ENCODE assay signal across 13 cellular contexts in the genomic region with DNA sequence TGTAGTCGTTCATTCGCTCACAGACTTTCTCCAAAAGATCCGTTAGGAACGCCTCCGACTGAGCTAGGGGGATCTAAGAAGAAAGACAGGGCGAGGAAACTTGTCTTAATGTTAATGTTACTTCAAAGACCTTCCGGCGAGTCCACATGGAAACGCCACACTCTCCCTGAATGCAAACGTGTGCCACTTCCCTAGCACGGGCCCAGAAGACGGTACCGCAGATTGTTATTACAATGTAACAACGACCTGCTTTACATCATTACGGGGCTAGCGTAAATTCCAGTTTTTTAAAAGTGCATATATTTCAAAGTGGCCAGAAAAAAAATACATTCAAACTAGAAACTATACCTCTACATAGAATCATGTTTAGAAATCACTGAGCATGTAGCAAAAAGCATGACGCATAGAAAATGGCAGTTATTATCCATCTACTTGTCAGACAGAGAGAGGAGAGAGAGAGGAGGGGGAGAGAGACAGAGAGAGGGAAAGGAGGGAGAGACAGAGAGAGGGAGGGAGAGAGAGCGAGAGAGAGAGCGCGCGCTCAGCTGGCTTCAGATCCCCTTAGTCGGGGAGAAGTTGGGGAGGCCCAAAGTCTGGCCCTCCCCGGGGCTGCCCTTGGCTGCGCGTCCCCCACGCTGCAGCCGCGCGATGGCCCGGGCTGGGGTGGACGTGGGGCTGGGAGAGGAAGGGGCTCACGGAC. TPM values are rescaled to one million over a fixed set of nuclear protein-coding genes. Genes with fewer than 3 reads are reported as not detected.
DNase-seq lines count a peak whose midpoint lies in the region; ATAC-seq lines count a peak whose summit lies in the region.
"Had no signal": no experiment of that assay in that cellular context is flagged by ENCODE, and none has a peak within 500 bp of the region (broad histone marks: within the 10 kb centered on the region; RNA-seq: fewer than 3 reads in every experiment).

No MANE protein-coding gene starts in this region.

- no peaks in the 10 kb centered on the region for H3K9me3 Mint-ChIP-seq in activated naive CD4-positive, alpha-beta T cell treated with anti-CD3 and anti-CD28 coated beads for 36 hours
- H3K9me3 Mint-ChIP-seq in activated T-helper 1 cell treated with anti-CD3 and anti-CD28 coated beads, Interleukin-12 subunit alpha, Interleukin-12 subunit beta, Interleukin-2, Interleukin-4 antibody, amounts not matched to agents 30 ng/mL and 10 ng/mL and 1 ng/mL, durations not matched to agents 14 hours and 24 hours and 36 hours: peaks cover 4% of the 10 kb centered on the region
- no peaks in the 10 kb centered on the region for H3K9me3 Mint-ChIP-seq in stimulated activated naive CD8-positive, alpha-beta T cell treated with anti-CD3 and anti-CD28 coated beads, Interleukin-15, amount 100 ng/mL, for 72 hours

- intact Hi-C loops in activated naive CD4-positive, alpha-beta T cell treated with anti-CD3 and anti-CD28 coated beads for 36 hours (cut with micrococcal nuclease): loop anchor here (2.0 kb wide), 2 partner anchors 42 to 52 kb away; no protein-coding TSS in a partner anchor
- intact Hi-C loops in activated T-helper 1 cell treated with anti-CD3 and anti-CD28 coated beads, Interleukin-12 subunit alpha, Interleukin-12 subunit beta, Interleukin-2, Interleukin-4 antibody, amounts not matched to agents 30 ng/mL and 10 ng/mL and 1 ng/mL, durations not matched to agents 14 hours and 24 hours and 36 hours (cut with micrococcal nuclease): loop anchor here (2.0 kb wide), 2 partner anchors 128 to 1500 kb away; no protein-coding TSS in a partner anchor

- peaks cover 18% of the 10 kb centered on the region for H3K4me1 Mint-ChIP-seq in activated naive CD4-positive, alpha-beta T cell treated with anti-CD3 and anti-CD28 coated beads for 36 hours (ENCODE audit: low read depth)
- peaks cover 18% of the 10 kb centered on the region for H3K4me1 Mint-ChIP-seq in activated T-helper 1 cell treated with anti-CD3 and anti-CD28 coated beads, Interleukin-12 subunit alpha, Interleukin-12 subunit beta, Interleukin-2, Interleukin-4 antibody, amounts not matched to agents 30 ng/mL and 10 ng/mL and 1 ng/mL, durations not matched to agents 14 hours and 24 hours and 36 hours (ENCODE audit: low read depth)
- peaks cover 36% of the 10 kb centered on the region for H3K4me1 Mint-ChIP-seq in stimulated activated naive CD8-positive, alpha-beta T cell treated with anti-CD3 and anti-CD28 coated beads, Interleukin-15, amount 100 ng/mL, for 72 hours

- peak overlapping the region; percentile 48 for H3K4me3 Mint-ChIP-seq in activated naive CD4-positive, alpha-beta T cell treated with anti-CD3 and anti-CD28 coated beads for 36 hours
- H3K4me3 Mint-ChIP-seq in activated T-helper 1 cell treated with anti-CD3 and anti-CD28 coated beads, Interleukin-12 subunit alpha, Interleukin-12 subunit beta, Interleukin-2, Interleukin-4 antibody, amounts not matched to agents 30 ng/mL and 10 ng/mL and 1 ng/mL, durations not matched to agents 14 hours and 24 hours and 36 hours: peak overlapping the region; percentile 38
- H3K4me3 Mint-ChIP-seq in stimulated activated naive CD8-positive, alpha-beta T cell treated with anti-CD3 and anti-CD28 coated beads, Interleukin-15, amount 100 ng/mL, for 72 hours: peak overlapping the region; percentile 66 to 79

- CTCF ChIA-PET in activated naive CD4-positive, alpha-beta T cell treated with anti-CD3 and anti-CD28 coated beads for 36 hours (lab: Charles Lee): no interaction called here

- no peak for ATAC-seq in stimulated activated naive CD8-positive, alpha-beta T cell treated with anti-CD3 and anti-CD28 coated beads, Interleukin-15, amount 100 ng/mL, for 72 hours
- ATAC-seq in HG02642 (IDR thresholded peaks at IDR 0.05; ENCODE audit: poor library complexity, unreplicated experiment): no peak

- no peak overlapping the region for H3K27ac Mint-ChIP-seq in activated naive CD4-positive, alpha-beta T cell treated with anti-CD3 and anti-CD28 coated beads for 36 hours
- H3K27ac Mint-ChIP-seq in activated T-helper 1 cell treated with anti-CD3 and anti-CD28 coated beads, Interleukin-12 subunit alpha, Interleukin-12 subunit beta, Interleukin-2, Interleukin-4 antibody, amounts not matched to agents 30 ng/mL and 10 ng/mL and 1 ng/mL, durations not matched to agents 14 hours and 24 hours and 36 hours: peak overlapping the region; percentile 87
- H3K27ac Mint-ChIP-seq in stimulated activated naive CD8-positive, alpha-beta T cell treated with anti-CD3 and anti-CD28 coated beads, Interleukin-15, amount 100 ng/mL, for 72 hours: no peak overlapping the region

- peaks cover 74% of the 10 kb centered on the region for H3K27me3 Mint-ChIP-seq in activated naive CD4-positive, alpha-beta T cell treated with anti-CD3 and anti-CD28 coated beads for 36 hours (ENCODE audit: low read depth)
- peaks cover 77% of the 10 kb centered on the region for H3K27me3 Mint-ChIP-seq in activated T-helper 1 cell treated with anti-CD3 and anti-CD28 coated beads, Interleukin-12 subunit alpha, Interleukin-12 subunit beta, Interleukin-2, Interleukin-4 antibody, amounts not matched to agents 30 ng/mL and 10 ng/mL and 1 ng/mL, durations not matched to agents 14 hours and 24 hours and 36 hours (ENCODE audit: insufficient read depth)
- peaks cover 100% of the 10 kb centered on the region for H3K27me3 Mint-ChIP-seq in stimulated activated naive CD8-positive, alpha-beta T cell treated with anti-CD3 and anti-CD28 coated beads, Interleukin-15, amount 100 ng/mL, for 72 hours

- no peaks in the 10 kb centered on the region for H3K36me3 Mint-ChIP-seq in activated naive CD4-positive, alpha-beta T cell treated with anti-CD3 and anti-CD28 coated beads for 36 hours (ENCODE audit: low read depth)
- H3K36me3 Mint-ChIP-seq in activated T-helper 1 cell treated with anti-CD3 and anti-CD28 coated beads, Interleukin-12 subunit alpha, Interleukin-12 subunit beta, Interleukin-2, Interleukin-4 antibody, amounts not matched to agents 30 ng/mL and 10 ng/mL and 1 ng/mL, durations not matched to agents 14 hours and 24 hours and 36 hours (ENCODE audit: low read depth): peaks cover 10% of the 10 kb centered on the region

- no peak for DNase-seq in activated naive CD4-positive, alpha-beta T cell treated with anti-CD3 and anti-CD28 coated beads for 36 hours
- DNase-seq in activated naive CD4-positive, alpha-beta T cell treated with Interleukin-2 at 50 U/mL for 16 hours: no peak
- no peak for DNase-seq in activated T-helper 1 cell treated with anti-CD3 and anti-CD28 coated beads, Interleukin-12 subunit alpha, Interleukin-12 subunit beta, Interleukin-2, Interleukin-4 antibody, amounts not matched to agents 30 ng/mL and 10 ng/mL and 1 ng/mL, durations not matched to agents 14 hours and 24 hours and 36 hours (ENCODE audit: low spot score)
- DNase-seq in islet precursor cell (peak; percentile 42), NK-92 (lab: John Stamatoyannopoulos, UW; ENCODE audit: unreplicated experiment) (no peak), mucosa of gallbladder (ENCODE audit: low spot score) (no peak)
- DNase-seq in stimulated activated naive CD8-positive, alpha-beta T cell treated with anti-CD3 and anti-CD28 coated beads, Interleukin-15, amount 100 ng/mL, for 72 hours: no peak
- DNase-seq: GF-D8, KG1, NCI-H2029, OCI-M1 had no signal

RNA-seq across cellular contexts. Expression of a gene that starts 37.2 kb away (rescaled TPM):
- total RNA-seq in activated naive CD4-positive, alpha-beta T cell treated with anti-CD3 and anti-CD28 coated beads for 36 hours: not detected
- not detected in 2 replicates for total RNA-seq in activated T-helper 1 cell treated with anti-CD3 and anti-CD28 coated beads, Interleukin-12 subunit alpha, Interleukin-12 subunit beta, Interleukin-2, Interleukin-4 antibody, amounts not matched to agents 30 ng/mL and 10 ng/mL and 1 ng/mL, durations not matched to agents 14 hours and 24 hours and 36 hours
- total RNA-seq in mucosa of gallbladder: not detected
- total RNA-seq: suprapubic skin had no signal

RNA-seq across cellular contexts. Expression of a gene that starts 51.2 kb away (rescaled TPM):
- not detected for total RNA-seq in activated naive CD4-positive, alpha-beta T cell treated with anti-CD3 and anti-CD28 coated beads for 36 hours
- total RNA-seq in activated T-helper 1 cell treated with anti-CD3 and anti-CD28 coated beads, Interleukin-12 subunit alpha, Interleukin-12 subunit beta, Interleukin-2, Interleukin-4 antibody, amounts not matched to agents 30 ng/mL and 10 ng/mL and 1 ng/mL, durations not matched to agents 14 hours and 24 hours and 36 hours: not detected in 2 replicates
- not detected for total RNA-seq in mucosa of gallbladder
